Comparison of ENCODE assay signal across 8 cellular contexts in the genomic region with DNA sequence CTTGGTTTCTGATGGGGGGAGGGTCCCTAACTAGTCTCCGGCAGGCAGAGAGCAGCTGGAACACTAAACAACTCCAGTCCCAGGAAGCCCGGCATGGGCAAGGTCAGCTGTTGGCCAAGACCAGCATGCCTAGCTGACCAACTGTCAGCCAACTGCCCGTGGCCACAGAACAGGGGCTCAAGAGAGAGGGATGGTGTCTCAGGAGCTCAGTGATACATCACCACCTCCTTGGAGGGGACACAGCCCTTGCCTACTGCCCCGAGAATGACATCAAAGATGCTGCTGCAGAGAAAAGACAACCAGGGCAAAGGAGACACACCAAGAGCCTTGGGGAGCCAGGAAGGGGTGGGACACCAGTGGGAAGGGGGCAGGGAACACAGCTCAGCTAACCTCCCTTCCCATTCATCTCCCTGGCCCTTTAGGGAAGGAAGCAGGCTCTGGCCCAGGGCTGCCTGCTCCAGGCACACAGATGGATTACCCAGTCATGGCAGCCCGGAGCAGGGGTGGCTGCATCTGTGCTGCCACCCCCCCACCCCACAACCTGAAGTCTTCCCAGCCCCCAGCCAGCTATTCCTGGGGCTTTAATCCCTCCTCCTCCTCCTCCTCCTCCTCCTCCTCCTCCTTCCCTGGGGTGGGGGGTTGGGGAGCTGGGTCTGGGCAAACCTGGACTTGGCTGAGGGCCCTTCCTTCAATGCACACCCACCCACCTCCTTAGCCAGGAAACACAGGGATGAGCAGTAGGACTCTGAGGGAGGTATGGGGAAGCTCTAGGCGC. TPM values are rescaled to one million over a fixed set of nuclear protein-coding genes. Genes with fewer than 3 reads are reported as not detected.
A peak's percentile ranks its signal among the peaks of the same experiment; 100 is the strongest.
DNase-seq lines count a peak whose midpoint lies in the region; ATAC-seq lines count a peak whose summit lies in the region.

No MANE protein-coding gene starts in this region.

- peak overlapping the region; percentile 61 for H3K4me3 ChIP-seq in HAP-1
- peak overlapping the region; percentile 46; the same call in 1 of the 2 replicates for H3K4me3 ChIP-seq in iPS DF 6.9 (ENCODE audit: low read length)
- peak overlapping the region; percentile 81 to 93 (median 91) for H3K4me3 ChIP-seq in skeletal muscle tissue (ENCODE audit: low read length in 3 of 3)

- DNase-seq in HAP-1 (ENCODE audit: low spot score in 2 of 2) (no peak), iPS DF 6.9 (ENCODE audit: low read depth, low spot score) (no peak), NCI-H2171 (lab: John Stamatoyannopoulos, UW) (no peak), G401 (ENCODE audit: low spot score) (no peak), SIG-M5 treated with dmso at 0.1 percent for 504 hours (lab: John Stamatoyannopoulos, UW; ENCODE audit: unreplicated experiment) (no peak)
- no peak for DNase-seq in activated T-cell treated with anti-CD3 and anti-CD28 coated beads, Interleukin-2, amount 50 U/mL, for 72 hours

- H3K9ac ChIP-seq in skeletal muscle tissue (ENCODE audit: low read depth in 1 of 3, low read length in 3 of 3) = peak overlapping the region; percentile 97 to 99 (median 98)

- H3K4me1 ChIP-seq in HAP-1 (peaks cover 4% of the 10 kb centered on the region), iPS DF 6.9 (ENCODE audit: control insufficient read depth, insufficient read depth, low read length) (peaks cover 7% of the 10 kb centered on the region; the same call in 1 of the 2 replicates), skeletal muscle tissue (ENCODE audit: control insufficient read depth in 3 of 3, insufficient read depth in 3 of 3, low read length in 3 of 3) (peaks cover 57 to 68% (median 60%) of the 10 kb centered on the region in 3 donors)

- H3K27me3 ChIP-seq in HAP-1 (ENCODE audit: low read depth) (no peaks in the 10 kb centered on the region), iPS DF 6.9 (ENCODE audit: control insufficient read depth, insufficient read depth, low read length) (no peaks in the 10 kb centered on the region), skeletal muscle tissue (ENCODE audit: control insufficient read depth in 3 of 3, insufficient read depth in 3 of 3, low read length in 3 of 3) (no peaks in the 10 kb centered on the region)

- no peaks in the 10 kb centered on the region for H3K9me3 Mint-ChIP-seq in activated T-cell treated with anti-CD3 and anti-CD28 coated beads, Interleukin-2, amount 50 U/mL, for 72 hours

- H3K4me3 Mint-ChIP-seq in activated T-cell treated with anti-CD3 and anti-CD28 coated beads, Interleukin-2, amount 50 U/mL, for 72 hours = peak overlapping the region; percentile 31 to 44

- H3K27ac ChIP-seq in iPS DF 6.9 (ENCODE audit: low read length) (no peak overlapping the region), skeletal muscle tissue (ENCODE audit: low read depth, low read length) (peak overlapping the region; percentile 93)

- no peaks in the 10 kb centered on the region for H3K36me3 ChIP-seq in HAP-1 (replicated peaks)
- H3K36me3 ChIP-seq in iPS DF 6.9 (ENCODE audit: control insufficient read depth, insufficient read depth, low read length) = no peaks in the 10 kb centered on the region
- H3K36me3 ChIP-seq in skeletal muscle tissue (ENCODE audit: control insufficient read depth in 3 of 3, insufficient read depth in 3 of 3, low read length in 3 of 3) = peaks cover 0 to 16% (median 4%) of the 10 kb centered on the region in 3 donors

- H3K27ac Mint-ChIP-seq in activated T-cell treated with anti-CD3 and anti-CD28 coated beads, Interleukin-2, amount 50 U/mL, for 72 hours = no peak overlapping the region

- in situ Hi-C loops in HAP-1 (cut with MboI; ENCODE audit: low sequenced_read_pairs) (no loop called here), G401 (cut with HindIII; ENCODE audit: low sequenced_read_pairs) (no loop called here)

- WGBS in iPS DF 6.9 (ENCODE audit: insufficient coverage, insufficient read length) = no CpG with 5 or more reads among the region's 6 CpGs

- H3K4me1 Mint-ChIP-seq in activated T-cell treated with anti-CD3 and anti-CD28 coated beads, Interleukin-2, amount 50 U/mL, for 72 hours (ENCODE audit: low read depth) = peaks cover 6% of the 10 kb centered on the region

- no peaks in the 10 kb centered on the region for H3K9me3 ChIP-seq in HAP-1
- no peaks in the 10 kb centered on the region for H3K9me3 ChIP-seq in iPS DF 6.9 (ENCODE audit: control insufficient read depth, insufficient read depth, low read length)
- no peaks in the 10 kb centered on the region for H3K9me3 ChIP-seq in skeletal muscle tissue (ENCODE audit: control insufficient read depth in 3 of 3, low read length in 3 of 3)

- no peaks in the 10 kb centered on the region for H3K36me3 Mint-ChIP-seq in activated T-cell treated with anti-CD3 and anti-CD28 coated beads, Interleukin-2, amount 50 U/mL, for 72 hours (ENCODE audit: insufficient read depth in 2 of 2)

- ATAC-seq in activated T-cell treated with anti-CD3 and anti-CD28 coated beads, Interleukin-2, amount 50 U/mL, for 72 hours (replicated peaks in 1 of 2) = no peak
- no peak for ATAC-seq in HG02885 (IDR thresholded peaks at IDR 0.05; ENCODE audit: poor library complexity, unreplicated experiment)

- H3K27me3 Mint-ChIP-seq in activated T-cell treated with anti-CD3 and anti-CD28 coated beads, Interleukin-2, amount 50 U/mL, for 72 hours (ENCODE audit: low read depth) = peaks cover 8% of the 10 kb centered on the region

RNA-seq across cellular contexts. Expression of gene BIN1, which starts 1.9 kb away (rescaled TPM):
- 100 to 1,000 TPM in 1 of 2 donors, 10 to 100 TPM in 1; 87.3 to 127 TPM for total RNA-seq in activated T-cell treated with anti-CD3 and anti-CD28 coated beads, Interleukin-2, amount 50 U/mL, for 72 hours
- total RNA-seq in skeletal muscle tissue = 597 TPM
- total RNA-seq in G401 (2014; rRNA removed; shearing (Covaris generic)) = 11.1 and 14.2 TPM in 2 replicates
